Comparison of ENCODE assay signal across 8 cellular contexts in genomic region chr22:41237707-41238569, GRCh38.
DNase-seq lines count a peak whose midpoint lies in the region; ATAC-seq and TF ChIP-seq lines count a peak whose summit lies in the region.

No MANE protein-coding gene starts in this region.

- peaks cover 0 to 30% (median 0%) of the 10 kb centered on the region in 11 experiments; a peak in 2 of 22 replicates for H4K20me1 ChIP-seq in BLaER1 treated with 17β-estradiol and CSF1 and Interleukin-3, amounts not matched to agents 10 nM and 100 nM

- peak; percentile 76 for ATAC-seq in GM19395 (IDR thresholded peaks at IDR 0.05; ENCODE audit: unreplicated experiment)

- peak overlapping the region; percentile 68 to 81 (median 77) for H3K9ac ChIP-seq in BLaER1 treated with 17β-estradiol and CSF1 and Interleukin-3, amounts not matched to agents 10 nM and 100 nM

- H3K27ac ChIP-seq in BLaER1 treated with 17β-estradiol and CSF1 and Interleukin-3, amounts not matched to agents 10 nM and 100 nM: peak overlapping the region; percentile 49 to 74 (median 67); a peak in 21 of 22 replicates

- peak overlapping the region; percentile 49 to 70 (median 62) for H3K4me3 ChIP-seq in BLaER1 treated with 17β-estradiol and CSF1 and Interleukin-3, amounts not matched to agents 10 nM and 100 nM
- H3K4me3 ChIP-seq in LNCaP clone FGC (ENCODE audit: low read depth, low read length): 0 out of 2 replicates have a peak overlapping the region, but pooled peaks have one; percentile 9

- H3K27me3 ChIP-seq in BLaER1 treated with 17β-estradiol and CSF1 and Interleukin-3, amounts not matched to agents 10 nM and 100 nM: no peaks in the 10 kb centered on the region

- peak; percentile 33 for DNase-seq in LNCaP clone FGC (ENCODE audit: low read depth)
- peak; percentile 61 for DNase-seq in activated CD4-positive, CD25-positive, alpha-beta regulatory T cell treated with anti-CD3 and anti-CD28 coated beads, Interleukin-2, amount 50 U/mL, for 16 hours (ENCODE audit: low read depth, low spot score)
- DNase-seq in cerebellar cortex (ENCODE audit: low spot score): peak; percentile 46
- peak; percentile 17 for DNase-seq in kidney glomerular epithelial cell (lab: John Stamatoyannopoulos, UW)
- peak; percentile 79 to 85 for DNase-seq in stimulated activated CD4-positive, alpha-beta T cell treated with anti-CD3 and anti-CD28 coated beads, Interleukin-2, amount 100 ng/mL, for 24 hours
- no peak for DNase-seq in NK-92 (lab: John Stamatoyannopoulos, UW; ENCODE audit: unreplicated experiment)

- peaks cover 0 to 7% (median 0%) of the 10 kb centered on the region in 11 experiments; a peak in 1 of 22 replicates for H3K36me3 ChIP-seq in BLaER1 treated with 17β-estradiol and CSF1 and Interleukin-3, amounts not matched to agents 10 nM and 100 nM

- no peaks in the 10 kb centered on the region for H3K9me3 ChIP-seq in BLaER1 treated with 17β-estradiol and CSF1 and Interleukin-3, amounts not matched to agents 10 nM and 100 nM (replicated peaks in 1 of 11)

- H3K4me1 ChIP-seq in BLaER1 treated with 17β-estradiol and CSF1 and Interleukin-3, amounts not matched to agents 10 nM and 100 nM: peaks cover 8 to 31% (median 24%) of the 10 kb centered on the region in 10 experiments

- TF ChIP-seq CTCF in LNCaP clone FGC (IDR thresholded peaks at IDR 0.05; ENCODE audit: control insufficient read depth, extremely low read depth, insufficient read depth): peak; percentile 70

- H3K4me2 ChIP-seq in BLaER1 treated with 17β-estradiol and CSF1 and Interleukin-3, amounts not matched to agents 10 nM and 100 nM: peak overlapping the region; percentile 83 to 100 (median 96)
